8 cellular contexts compared by ENCODE assay signal in genomic region chr17:57861000-57861736, GRCh38. TPM values are rescaled to one million over a fixed set of nuclear protein-coding genes. Genes with fewer than 3 reads are reported as not detected.
DNase-seq lines count a peak whose midpoint lies in the region; ATAC-seq, FAIRE-seq and TF ChIP-seq lines count a peak whose summit lies in the region.

No MANE protein-coding gene starts in this region.

- peaks cover 33% of the 10 kb centered on the region; the same call in 1 of the 2 replicates for H3K4me1 ChIP-seq in GM23338 (ENCODE audit: insufficient read depth)
- peaks cover 18% of the 10 kb centered on the region for H3K4me1 ChIP-seq in keratinocyte (ENCODE audit: control insufficient read depth, extremely low read depth, insufficient read depth, low read length)

- H3K9me3 ChIP-seq in keratinocyte (ENCODE audit: control insufficient read depth, low read depth, low read length), result no peaks in the 10 kb centered on the region

- peaks cover 10% of the 10 kb centered on the region; the same call in 1 of the 2 replicates for H3F3A ChIP-seq in GM23338 (replicated peaks; ENCODE audit: low read depth)

- H3K79me2 ChIP-seq in GM23338 (replicated peaks; ENCODE audit: insufficient read depth) (no peaks in the 10 kb centered on the region), keratinocyte (ENCODE audit: control insufficient read depth, insufficient read depth, low read length) (no peaks in the 10 kb centered on the region)

- peaks cover 42% of the 10 kb centered on the region for H3K4me1 Mint-ChIP-seq in GM23338
- H3K4me1 Mint-ChIP-seq in stimulated activated effector memory CD8-positive, alpha-beta T cell treated with anti-CD3 and anti-CD28 coated beads, Interleukin-12 subunit alpha, Interleukin-12 subunit beta, amount 100 ng/mL, for 72 hours, result peaks cover 11% of the 10 kb centered on the region

- H4K20me1 ChIP-seq in GM23338 (replicated peaks; ENCODE audit: insufficient read depth) (no peaks in the 10 kb centered on the region), keratinocyte (ENCODE audit: control insufficient read depth, extremely low read depth, insufficient read depth, low read length) (no peaks in the 10 kb centered on the region)

- dilution Hi-C loops in keratinocyte (cut with MboI; ENCODE audit: extremely low pct_ligation_motif_present, low sequenced_read_pairs), result no loop called here

- TF ChIP-seq CTCF in GM23338 (conservative IDR thresholded peaks at IDR 0.05; ENCODE audit: low read depth in 2 of 2), result no peak
- TF ChIP-seq CTCF in bronchial epithelial cell (IDR thresholded peaks at IDR 0.05; ENCODE audit: insufficient read depth, low read length, severe bottlenecking), result no peak
- TF ChIP-seq CTCF in keratinocyte (optimal IDR thresholded peaks at IDR 0.05 in 1 of 3, IDR thresholded peaks at IDR 0.05 in 1 of 3, conservative IDR thresholded peaks at IDR 0.05 in 1 of 3; ENCODE audit: extremely low read depth in 1 of 3, insufficient read depth in 2 of 3, low read length in 3 of 3), result no peak

- no peak overlapping the region for H3K27ac ChIP-seq in GM23338 (ENCODE audit: low read depth)
- no peak overlapping the region for H3K27ac ChIP-seq in keratinocyte (ENCODE audit: control insufficient read depth, insufficient read depth, low read length)

- H3K9ac ChIP-seq in keratinocyte (ENCODE audit: control insufficient read depth, extremely low read depth, insufficient read depth, low read length), result peak overlapping the region; percentile 33

- no peaks in the 10 kb centered on the region for H3K36me3 ChIP-seq in GM23338 (ENCODE audit: insufficient read depth)
- peaks cover 1% of the 10 kb centered on the region for H3K36me3 ChIP-seq in bronchial epithelial cell (ENCODE audit: control insufficient read depth, insufficient read depth, low read length)
- H3K36me3 ChIP-seq in keratinocyte (ENCODE audit: control insufficient read depth in 2 of 2, extremely low read depth in 1 of 2, insufficient read depth in 2 of 2, low read length in 2 of 2), result peaks cover 2 to 3% of the 10 kb centered on the region in 2 experiments

- no peaks in the 10 kb centered on the region for H3K9me3 Mint-ChIP-seq in GM23338
- no peaks in the 10 kb centered on the region for H3K9me3 Mint-ChIP-seq in stimulated activated effector memory CD8-positive, alpha-beta T cell treated with anti-CD3 and anti-CD28 coated beads, Interleukin-12 subunit alpha, Interleukin-12 subunit beta, amount 100 ng/mL, for 72 hours

- H3K27ac Mint-ChIP-seq in GM23338, result no peak overlapping the region
- H3K27ac Mint-ChIP-seq in stimulated activated effector memory CD8-positive, alpha-beta T cell treated with anti-CD3 and anti-CD28 coated beads, Interleukin-12 subunit alpha, Interleukin-12 subunit beta, amount 100 ng/mL, for 72 hours, result no peak overlapping the region

- FAIRE-seq in bronchial epithelial cell (lab: Jason Lieb, UNC) (no peak), keratinocyte (lab: Jason Lieb, UNC) (no peak)

- H3K27me3 ChIP-seq in GM23338 (ENCODE audit: insufficient read depth) (peaks cover 44% of the 10 kb centered on the region), bronchial epithelial cell (ENCODE audit: control insufficient read depth, insufficient read depth, low read length) (no peaks in the 10 kb centered on the region), keratinocyte (ENCODE audit: control insufficient read depth, extremely low read depth, insufficient read depth, low read length) (no peaks in the 10 kb centered on the region)

- DNase-seq in AG20443 (ENCODE audit: low spot score), result peak; percentile 22
- peak; percentile 75 for DNase-seq in GM23338 (ENCODE audit: low spot score)
- peak; percentile 96 for DNase-seq in SKM-1 (lab: John Stamatoyannopoulos, UW; ENCODE audit: unreplicated experiment)
- DNase-seq in bronchial epithelial cell (ENCODE audit: low read depth), result no peak
- DNase-seq in keratinocyte (ENCODE audit: low read depth, low spot score), result no peak
- no peak for DNase-seq in stimulated activated effector memory CD8-positive, alpha-beta T cell treated with anti-CD3 and anti-CD28 coated beads, Interleukin-12 subunit alpha, Interleukin-12 subunit beta, amount 100 ng/mL, for 72 hours (ENCODE audit: low spot score in 2 of 2)
- DNase-seq in SHP77 (lab: John Stamatoyannopoulos, UW), result no peak

- ATAC-seq in GM23338 (peak; percentile 51), HG03039 (IDR thresholded peaks at IDR 0.05; ENCODE audit: unreplicated experiment) (no peak)
- ATAC-seq in stimulated activated effector memory CD8-positive, alpha-beta T cell treated with anti-CD3 and anti-CD28 coated beads, Interleukin-12 subunit alpha, Interleukin-12 subunit beta, amount 100 ng/mL, for 72 hours, result peak; percentile 64

- H3K27me3 Mint-ChIP-seq in GM23338 (ENCODE audit: insufficient read depth, low read depth, poor library complexity), result peaks cover 46% of the 10 kb centered on the region

- no peaks in the 10 kb centered on the region for H3K9me1 ChIP-seq in keratinocyte (ENCODE audit: control insufficient read depth, extremely low read depth, insufficient read depth, low read length)

- H3K9me2 ChIP-seq in GM23338 (ENCODE audit: insufficient read depth), result no peaks in the 10 kb centered on the region

- H3K4me2 ChIP-seq in GM23338 (peak overlapping the region; percentile 99), keratinocyte (ENCODE audit: control insufficient read depth, extremely low read depth, insufficient read depth, low read depth, low read length) (peak overlapping the region; percentile 80)

- H3K4me3 Mint-ChIP-seq in GM23338, result peak overlapping the region; percentile 80
- H3K4me3 Mint-ChIP-seq in stimulated activated effector memory CD8-positive, alpha-beta T cell treated with anti-CD3 and anti-CD28 coated beads, Interleukin-12 subunit alpha, Interleukin-12 subunit beta, amount 100 ng/mL, for 72 hours, result peak overlapping the region; percentile 68

- H3K4me3 ChIP-seq in GM23338 (peak overlapping the region; percentile 76), bronchial epithelial cell (ENCODE audit: low read depth, low read length) (peak overlapping the region; percentile 40), keratinocyte (ENCODE audit: control insufficient read depth in 2 of 3, extremely low read depth in 1 of 3, insufficient read depth in 2 of 3, low read depth in 1 of 3, low read length in 3 of 3) (peak overlapping the region in 1 of 3 experiments; percentile 51)

- peaks cover 9% of the 10 kb centered on the region; the same call in 1 of the 3 replicates for H3K36me3 Mint-ChIP-seq in GM23338 (ENCODE audit: low read depth)
- no peaks in the 10 kb centered on the region for H3K36me3 Mint-ChIP-seq in stimulated activated effector memory CD8-positive, alpha-beta T cell treated with anti-CD3 and anti-CD28 coated beads, Interleukin-12 subunit alpha, Interleukin-12 subunit beta, amount 100 ng/mL, for 72 hours

- H2AFZ ChIP-seq in GM23338 (peak overlapping the region; percentile 95), keratinocyte (ENCODE audit: control insufficient read depth, low read length) (peak overlapping the region; percentile 16)

TF ChIP-seq in GM23338, 12 proteins besides CTCF, POLR2A, EP300 and RAD21:
- TF ChIP-seq EZH2 (IDR thresholded peaks at IDR 0.05; ENCODE audit: low read depth, unreplicated experiment), result peak; percentile 52
- TF ChIP-seq STAT1 (IDR thresholded peaks at IDR 0.05; ENCODE audit: unreplicated experiment), result no peak

RNA-seq across cellular contexts. Expression of gene MRPS23, which starts 11.3 kb away (rescaled TPM):
- 38.0 and 53.2 TPM in 2 replicates for total RNA-seq in GM23338 (2014; rRNA removed; shearing (Covaris generic))
- polyA plus RNA-seq in GM23338 (2016; fragmentation: Nextera tagmentation; extraction: Ambion mirVana) (65.5 and 74.5 TPM in 2 replicates), keratinocyte (52.8 to 60.2 TPM (median 57.3 TPM) in 3 replicates)
- 40.5 and 49.7 TPM in 2 replicates for total RNA-seq in bronchial epithelial cell
- polyA plus RNA-seq in keratinocyte (2011; ENCODE audit: low read depth), result 45.1 TPM
- polyA plus RNA-seq in keratinocyte (2011; cell fraction: cytosol; rRNA removed), result 28.0 and 33.1 TPM in 2 replicates
- 17.3 and 32.0 TPM in 2 replicates for polyA plus RNA-seq in keratinocyte (2011; cell fraction: nucleus; rRNA removed)
- polyA plus RNA-seq in keratinocyte (2012; ENCODE audit: low replicate concordance), result 52.4 and 69.6 TPM in 2 replicates
- polyA minus RNA-seq in keratinocyte, result 16.7 to 24.3 TPM (median 24.0 TPM) in 3 replicates
- polyA minus RNA-seq in keratinocyte (2011; cell fraction: cytosol; rRNA and poly(A)+ RNA removed), result 39.9 TPM
- polyA minus RNA-seq in keratinocyte (2011; cell fraction: nucleus; rRNA and poly(A)+ RNA removed), result 4.7 and 8.2 TPM in 2 replicates

Comparison
In these comparisons a context has a peak if more than half of its experiments do, and no peak if none do; other contexts are left out.
1. DNase-seq: peak in AG20443 (single experiment), GM23338 (single experiment) and SKM-1 (single experiment); none in bronchial epithelial cell (single experiment), keratinocyte (single experiment), stimulated activated effector memory CD8-positive, alpha-beta T cell treated with anti-CD3 and anti-CD28 coated beads, Interleukin-12 subunit alpha, Interleukin-12 subunit beta, amount 100 ng/mL, for 72 hours (0 of 2) and SHP77 (0 of 2).